25 cellular contexts compared by ENCODE assay signal in genomic region chr2:69617744-69618143, GRCh38.
"Had no signal": no experiment of that assay in that cellular context is flagged by ENCODE, and none has a peak within 500 bp of the region (broad histone marks: within the 10 kb centered on the region; RNA-seq: fewer than 3 reads in every experiment).

No MANE protein-coding gene starts in this region.

- H3K4me3 ChIP-seq: esophagus squamous epithelium, gastroesophageal sphincter, hepatocyte, lung, pancreas, psoas muscle, right lobe of liver, tibial artery, upper lobe of right lung had no signal

- H3K27me3 ChIP-seq: esophagus squamous epithelium, gastroesophageal sphincter, hepatocyte, pancreas, right lobe of liver, tibial artery, upper lobe of right lung had no signal

- H3K4me3 Mint-ChIP-seq: nephron had no signal

- H3K27ac Mint-ChIP-seq: nephron; stimulated activated effector memory CD8-positive, alpha-beta T cell treated with anti-CD3 and anti-CD28 coated beads, Interleukin-12 subunit alpha, Interleukin-12 subunit beta, amount 100 ng/mL, for 72 hours had no signal

- H2AFZ ChIP-seq: hepatocyte had no signal

- H3K9me3 ChIP-seq: esophagus squamous epithelium, gastroesophageal sphincter, pancreas, psoas muscle, right lobe of liver, tibial artery, upper lobe of right lung had no signal

- FAIRE-seq: endometrium, pancreas had no signal

- ATAC-seq: left colon; right lobe of liver; stimulated activated effector memory CD8-positive, alpha-beta T cell treated with anti-CD3 and anti-CD28 coated beads, Interleukin-12 subunit alpha, Interleukin-12 subunit beta, amount 100 ng/mL, for 72 hours; stimulated activated naive CD8-positive, alpha-beta T cell treated with anti-CD3 and anti-CD28 coated beads, Interleukin-15, Interleukin-2, amounts not matched to agents 100 U/mL and 50 U/mL, for 24 hours had no signal

- H3K4me2 ChIP-seq: hepatocyte had no signal

- H3K36me3 ChIP-seq: esophagus squamous epithelium, pancreas, right lobe of liver, tibial artery, upper lobe of right lung had no signal

- H3K4me1 Mint-ChIP-seq: nephron had no signal

- H3K27ac ChIP-seq: epithelial cell of prostate, gastroesophageal sphincter, hepatocyte, psoas muscle, right lobe of liver, tibial artery, upper lobe of right lung had no signal

- DNase-seq: cortex of kidney; effector memory CD4-positive, alpha-beta T cell; esophagus squamous epithelium; foreskin fibroblast; left colon; left ventricle myocardium superior; mesenchymal stem cell; midbrain; occipital lobe; pancreas; retina; right lobe of liver; stimulated activated CD4-positive, alpha-beta T cell treated with anti-CD3 and anti-CD28 coated beads, Interleukin-4, amount 100 ng/mL, for 1 hour; stimulated activated CD8-positive, alpha-beta memory T cell treated with anti-CD3 and anti-CD28 coated beads, Interleukin-4, amount 100 ng/mL, for 48 hours; stimulated activated naive CD8-positive, alpha-beta T cell treated with anti-CD3 and anti-CD28 coated beads, Interleukin-15, Interleukin-2, amounts not matched to agents 100 U/mL and 50 U/mL, for 24 hours; tibial artery; upper lobe of right lung had no signal
